8 cellular contexts compared by ENCODE assay signal in the genomic region with DNA sequence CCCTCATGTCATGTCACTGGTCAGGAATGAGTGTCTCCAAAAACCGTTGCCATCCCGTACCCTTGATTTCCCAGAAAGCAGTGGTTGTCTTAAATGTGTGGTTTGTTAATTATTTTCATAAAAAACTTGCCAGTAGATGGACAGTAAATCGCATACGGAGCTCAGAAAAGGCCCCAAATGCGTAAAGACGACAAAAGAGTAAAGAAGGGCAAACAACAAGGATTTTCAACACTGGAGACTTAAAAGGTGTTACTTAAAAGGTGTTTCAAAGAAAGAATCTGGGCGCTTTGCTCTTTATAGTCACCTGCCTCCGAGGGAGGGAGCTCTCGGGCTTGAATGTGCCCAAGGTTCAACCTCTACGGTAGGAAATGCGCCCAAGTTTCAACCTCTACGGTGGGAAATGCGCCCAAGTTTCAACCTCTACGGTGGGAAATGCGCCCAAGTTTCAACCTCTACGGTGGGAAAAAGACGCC. TPM values are rescaled to one million over a fixed set of nuclear protein-coding genes. Genes with fewer than 3 reads are reported as not detected.
DNase-seq lines count a peak whose midpoint lies in the region; ATAC-seq and TF ChIP-seq lines count a peak whose summit lies in the region.

No MANE protein-coding gene starts in this region.

- no peaks in the 10 kb centered on the region for H3K36me3 ChIP-seq in osteoblast (ENCODE audit: insufficient read depth, low read length)

- DNase-seq in activated CD4-positive, alpha-beta T cell treated with anti-CD3 and anti-CD28 coated beads for 36 hours = no peak
- DNase-seq in activated CD4-positive, alpha-beta T cell treated with anti-CD3 and anti-CD28 coated beads for 1 hour = no peak
- DNase-seq in HCEC 1CT = peak; percentile 45
- peak; percentile 71 for DNase-seq in M059J (ENCODE audit: low read depth)
- DNase-seq in activated CD4-positive, alpha-beta memory T cell treated with anti-CD3 and anti-CD28 coated beads, Interleukin-2, amount 10 ng/mL, durations not matched to agents 7 days and 5 days = no peak
- DNase-seq in globus pallidus (ENCODE audit: low spot score) = peak; percentile 39
- no peak for DNase-seq in osteoblast (ENCODE audit: insufficient read length, low spot score, missing footprints)
- DNase-seq in GM19240 (ENCODE audit: insufficient read length, low spot score) = no peak

- peak; percentile 39 for ATAC-seq in activated CD4-positive, alpha-beta T cell treated with anti-CD3 and anti-CD28 coated beads for 36 hours

- peaks cover 12% of the 10 kb centered on the region for H3K4me1 ChIP-seq in osteoblast (ENCODE audit: insufficient read depth, low read length)

- no peaks in the 10 kb centered on the region for H3K27me3 Mint-ChIP-seq in activated CD4-positive, alpha-beta T cell treated with anti-CD3 and anti-CD28 coated beads for 36 hours
- H3K27me3 Mint-ChIP-seq in activated CD4-positive, alpha-beta memory T cell treated with anti-CD3 and anti-CD28 coated beads, Interleukin-2, amount 10 ng/mL, durations not matched to agents 7 days and 5 days = no peaks in the 10 kb centered on the region

- peak overlapping the region; percentile 82 for H3K4me3 ChIP-seq in osteoblast (ENCODE audit: insufficient read depth, low read length)

- no peaks in the 10 kb centered on the region for H3K9me3 ChIP-seq in osteoblast (ENCODE audit: low read depth, low read length)

- peak overlapping the region; percentile 83 for H3K4me3 Mint-ChIP-seq in activated CD4-positive, alpha-beta T cell treated with anti-CD3 and anti-CD28 coated beads for 36 hours
- peak overlapping the region; percentile 81 for H3K4me3 Mint-ChIP-seq in activated CD4-positive, alpha-beta memory T cell treated with anti-CD3 and anti-CD28 coated beads, Interleukin-2, amount 10 ng/mL, durations not matched to agents 7 days and 5 days

- peak overlapping the region; percentile 90 for H3K4me2 ChIP-seq in osteoblast (ENCODE audit: insufficient read depth, low read length)

- H3K27ac Mint-ChIP-seq in activated CD4-positive, alpha-beta T cell treated with anti-CD3 and anti-CD28 coated beads for 36 hours = peak overlapping the region; percentile 88
- H3K27ac Mint-ChIP-seq in activated CD4-positive, alpha-beta memory T cell treated with anti-CD3 and anti-CD28 coated beads, Interleukin-2, amount 10 ng/mL, durations not matched to agents 7 days and 5 days = peak overlapping the region; percentile 78

- TF ChIP-seq CTCF in osteoblast (IDR thresholded peaks at IDR 0.05; ENCODE audit: extremely low read depth, low read depth, low read length) = peak; percentile 38

- H2AFZ ChIP-seq in osteoblast (ENCODE audit: low read length) = peak overlapping the region; percentile 94

- CTCF ChIA-PET in activated CD4-positive, alpha-beta T cell treated with anti-CD3 and anti-CD28 coated beads for 36 hours (lab: Charles Lee) = interaction anchor here (0.7 to 1.7 kb wide), 7 partner anchors 9 to 341 kb away, joined by 3 to 7 read pairs (median 4); partner anchors contain the start of genes HNRNPK and RMI1
- CTCF ChIA-PET in activated CD4-positive, alpha-beta memory T cell treated with anti-CD3 and anti-CD28 coated beads, Interleukin-2, amount 10 ng/mL, durations not matched to agents 7 days and 5 days (lab: Charles Lee) = interaction anchor here (0.8 to 2.6 kb wide), 15 partner anchors 9 to 398 kb away, joined by 3 to 12 read pairs (median 5); partner anchors contain the start of genes HNRNPK, RMI1 and UBQLN1

- no peaks in the 10 kb centered on the region for H3K27me3 ChIP-seq in osteoblast (ENCODE audit: insufficient read depth, low read length)

- no peaks in the 10 kb centered on the region for H3K9me3 Mint-ChIP-seq in activated CD4-positive, alpha-beta T cell treated with anti-CD3 and anti-CD28 coated beads for 36 hours (ENCODE audit: low read depth)
- no peaks in the 10 kb centered on the region for H3K9me3 Mint-ChIP-seq in activated CD4-positive, alpha-beta memory T cell treated with anti-CD3 and anti-CD28 coated beads, Interleukin-2, amount 10 ng/mL, durations not matched to agents 7 days and 5 days

- H3K79me2 ChIP-seq in osteoblast (ENCODE audit: insufficient read depth, low read length) = no peaks in the 10 kb centered on the region

- no peaks in the 10 kb centered on the region for H3K36me3 Mint-ChIP-seq in activated CD4-positive, alpha-beta T cell treated with anti-CD3 and anti-CD28 coated beads for 36 hours (ENCODE audit: low read depth)
- H3K36me3 Mint-ChIP-seq in activated CD4-positive, alpha-beta memory T cell treated with anti-CD3 and anti-CD28 coated beads, Interleukin-2, amount 10 ng/mL, durations not matched to agents 7 days and 5 days (ENCODE audit: low read depth) = no peaks in the 10 kb centered on the region

- peaks cover 12% of the 10 kb centered on the region for H3K4me1 Mint-ChIP-seq in activated CD4-positive, alpha-beta T cell treated with anti-CD3 and anti-CD28 coated beads for 36 hours
- H3K4me1 Mint-ChIP-seq in activated CD4-positive, alpha-beta memory T cell treated with anti-CD3 and anti-CD28 coated beads, Interleukin-2, amount 10 ng/mL, durations not matched to agents 7 days and 5 days = peaks cover 18% of the 10 kb centered on the region

- intact Hi-C loops in activated CD4-positive, alpha-beta T cell treated with anti-CD3 and anti-CD28 coated beads for 36 hours (cut with DNase I, micrococcal nuclease) = loop anchor here (2.0 to 5.0 kb wide), 4 partner anchors 104 to 397 kb away; partner anchors contain the start of genes GKAP1 (in 1 of the 2) and IDNK (in 1 of the 2)

- peak overlapping the region; percentile 65 for H3K27ac ChIP-seq in osteoblast (ENCODE audit: low read depth, low read length)

- no peaks in the 10 kb centered on the region for H4K20me1 ChIP-seq in osteoblast (ENCODE audit: insufficient read depth, low read length)

- POLR2A ChIA-PET in activated CD4-positive, alpha-beta T cell treated with anti-CD3 and anti-CD28 coated beads for 36 hours (lab: Charles Lee) = interaction anchor here (0.7 to 2.5 kb wide), 4 partner anchors 60 to 376 kb away, joined by 3 to 12 read pairs (median 6); partner anchors contain the start of genes HNRNPK and UBQLN1
- POLR2A ChIA-PET in activated CD4-positive, alpha-beta memory T cell treated with anti-CD3 and anti-CD28 coated beads, Interleukin-2, amount 10 ng/mL, durations not matched to agents 7 days and 5 days (lab: Charles Lee) = interaction anchor here (0.6 to 5.4 kb wide), 8 partner anchors 10 to 375 kb away, joined by 3 to 59 read pairs (median 5); partner anchors contain the start of genes HNRNPK, IDNK, RMI1 and UBQLN1

RNA-seq across cellular contexts. Expression of gene KIF27, which starts 0.7 kb away (rescaled TPM):
- 1 to 10 TPM; 3.2 to 3.4 TPM for total RNA-seq in activated CD4-positive, alpha-beta T cell treated with anti-CD3 and anti-CD28 coated beads for 36 hours
- 2.3 and 2.5 TPM in 2 replicates for total RNA-seq in M059J (2014; rRNA removed; shearing (Covaris generic))
- 1 to 10 TPM; 2.3 TPM for total RNA-seq in activated CD4-positive, alpha-beta memory T cell treated with anti-CD3 and anti-CD28 coated beads, Interleukin-2, amount 10 ng/mL, durations not matched to agents 7 days and 5 days
- 6.2 TPM in 2 replicates for total RNA-seq in osteoblast

RNA-seq across cellular contexts. Expression of gene HNRNPK, which starts 59.5 kb away (rescaled TPM):
- 1,000 to 10,000 TPM in 1 of 2 experiments, 100 to 1,000 TPM in 1; 848 to 1,029 TPM for total RNA-seq in activated CD4-positive, alpha-beta T cell treated with anti-CD3 and anti-CD28 coated beads for 36 hours
- total RNA-seq in M059J (2014; rRNA removed; shearing (Covaris generic)) = 632 and 762 TPM in 2 replicates
- 100 to 1,000 TPM; 614 to 616 TPM for total RNA-seq in activated CD4-positive, alpha-beta memory T cell treated with anti-CD3 and anti-CD28 coated beads, Interleukin-2, amount 10 ng/mL, durations not matched to agents 7 days and 5 days
- total RNA-seq in osteoblast = 503 and 514 TPM in 2 replicates

Comparison
In these comparisons a context has a peak if more than half of its experiments do, and no peak if none do; other contexts are left out.
1. DNase-seq: peak in HCEC 1CT (single experiment), M059J (single experiment) and globus pallidus (single experiment); none in activated CD4-positive, alpha-beta T cell treated with anti-CD3 and anti-CD28 coated beads for 36 hours (single experiment), activated CD4-positive, alpha-beta T cell treated with anti-CD3 and anti-CD28 coated beads for 1 hour (single experiment), activated CD4-positive, alpha-beta memory T cell treated with anti-CD3 and anti-CD28 coated beads, Interleukin-2, amount 10 ng/mL, durations not matched to agents 7 days and 5 days (single experiment), osteoblast (single experiment) and GM19240 (single experiment).